Comparison of ENCODE assay signal across 15 cellular contexts in genomic region chr2:231696004-231696367, GRCh38. TPM values are rescaled to one million over a fixed set of nuclear protein-coding genes. Genes with fewer than 3 reads are reported as not detected.
DNase-seq lines count a peak whose midpoint lies in the region; ATAC-seq and TF ChIP-seq lines count a peak whose summit lies in the region.
"Had no signal": no experiment of that assay in that cellular context is flagged by ENCODE, and none has a peak within 500 bp of the region (broad histone marks: within the 10 kb centered on the region; RNA-seq: fewer than 3 reads in every experiment).

No MANE protein-coding gene starts in this region.

- no peak overlapping the region for H3K4me3 Mint-ChIP-seq in HFFc6
- H3K4me3 Mint-ChIP-seq in Caco-2 (ENCODE audit: unreplicated experiment) = no peak overlapping the region

- H3K4me3 ChIP-seq in fibroblast of mammary gland (ENCODE audit: control insufficient read depth, low read depth, low read length) = no peak overlapping the region
- H3K4me3 ChIP-seq in psoas muscle = no peak overlapping the region
- H3K4me3 ChIP-seq in Caco-2 (ENCODE audit: low read depth, low read length) = no peak overlapping the region
- H3K4me3 ChIP-seq: stomach had no signal

- no TSS peak for BruUV-seq in Caco-2 (replicated peaks; lab: Mats Ljungman, UMichigan)

- DNase-seq in AG08395 (ENCODE audit: low spot score) (peak; percentile 89), HFFc6 (peak; percentile 80), fibroblast of mammary gland (ENCODE audit: low read depth) (peak; percentile 96), psoas muscle (peak; percentile 68 to 84), DMS53 (lab: John Stamatoyannopoulos, UW) (no peak), Caco-2 (no peak)
- no peak for DNase-seq in activated effector memory CD4-positive, alpha-beta T cell treated with Interleukin-2 at 50 U/mL for 16 hours
- DNase-seq: activated CD4-positive, alpha-beta T cell treated with anti-CD3 and anti-CD28 coated beads for 48 hours; activated naive CD4-positive, alpha-beta T cell treated with anti-CD3 and anti-CD28 coated beads, Interleukin-2, amount 50 U/mL, for 16 hours; activated T-cell treated with anti-CD3 and anti-CD28 coated beads for 4 hours; effector memory CD4-positive, alpha-beta T cell; stimulated activated CD4-positive, alpha-beta T cell treated with anti-CD3 and anti-CD28 coated beads, Interleukin-12 subunit alpha, Interleukin-12 subunit beta, amount 100 ng/mL, for 4 hours; stomach had no signal

- peaks cover 26% of the 10 kb centered on the region for H3K4me1 Mint-ChIP-seq in HFFc6 (ENCODE audit: low read depth)
- H3K4me1 Mint-ChIP-seq in Caco-2 (ENCODE audit: low read depth, unreplicated experiment) = no peaks in the 10 kb centered on the region

- ATAC-seq in psoas muscle = peak; percentile 49 to 80 (median 56)
- ATAC-seq in GM18519 (IDR thresholded peaks at IDR 0.05; ENCODE audit: low FRiP score, unreplicated experiment) = no peak

- POLR2A ChIA-PET in Caco-2 (lab: Charles Lee) = no interaction called here

- CTCF ChIA-PET in Caco-2 (lab: Charles Lee) = no interaction called here

- H3K27ac ChIP-seq in psoas muscle = no peak overlapping the region
- H3K27ac ChIP-seq: KMS-11 had no signal

- no peaks in the 10 kb centered on the region; the same call in none of the 2 replicates for H3K27me3 Mint-ChIP-seq in HFFc6 (ENCODE audit: insufficient read depth)
- H3K27me3 Mint-ChIP-seq in Caco-2 (ENCODE audit: insufficient read depth, unreplicated experiment) = no peaks in the 10 kb centered on the region

- peak overlapping the region; percentile 48 for H3K27ac Mint-ChIP-seq in HFFc6
- no peak overlapping the region for H3K27ac Mint-ChIP-seq in Caco-2 (ENCODE audit: unreplicated experiment)

- H3K9me3 ChIP-seq in psoas muscle (no peaks in the 10 kb centered on the region), Caco-2 (no peaks in the 10 kb centered on the region)
- H3K9me3 ChIP-seq: stomach had no signal

- no peaks in the 10 kb centered on the region for H3K36me3 ChIP-seq in psoas muscle (ENCODE audit: insufficient read depth in 1 of 2, low read depth in 1 of 2)
- H3K36me3 ChIP-seq in Caco-2 (ENCODE audit: control insufficient read depth, insufficient read depth, low read length) = no peaks in the 10 kb centered on the region
- H3K36me3 ChIP-seq: stomach had no signal

- intact Hi-C loops in psoas muscle (cut with DNase I) = no loop called here
- intact Hi-C loops in Caco-2 (cut with micrococcal nuclease; ENCODE audit: unreplicated experiment) = no loop called here

- WGBS in psoas muscle, 3 donors = 27 to 39% (median 36%) methylated on average over 2 of the region's 2 CpGs

- TF ChIP-seq CTCF in HFFc6 (IDR thresholded peaks at IDR 0.05) = no peak
- TF ChIP-seq CTCF in fibroblast of mammary gland (conservative IDR thresholded peaks at IDR 0.05; ENCODE audit: control insufficient read depth, insufficient read depth, low read depth, low read length) = no peak
- TF ChIP-seq CTCF in psoas muscle (IDR thresholded peaks at IDR 0.05) = no peak
- TF ChIP-seq CTCF in Caco-2 (IDR thresholded peaks at IDR 0.05; ENCODE audit: insufficient read depth in 1 of 2, low read depth in 1 of 2, low read length in 1 of 2, severe bottlenecking in 1 of 2, unreplicated experiment in 1 of 2) = no peak

- no peaks in the 10 kb centered on the region for H3K4me1 ChIP-seq in psoas muscle
- H3K4me1 ChIP-seq in Caco-2 = no peaks in the 10 kb centered on the region
- H3K4me1 ChIP-seq: stomach had no signal

- H3K36me3 Mint-ChIP-seq in HFFc6 (ENCODE audit: low read depth) (no peaks in the 10 kb centered on the region), Caco-2 (ENCODE audit: insufficient read depth, unreplicated experiment) (no peaks in the 10 kb centered on the region)

- H3K27me3 ChIP-seq in psoas muscle (ENCODE audit: insufficient read depth in 3 of 3, low read length in 2 of 3) (no peaks in the 10 kb centered on the region), Caco-2 (replicated peaks; ENCODE audit: control insufficient read depth, insufficient read depth, low read length) (no peaks in the 10 kb centered on the region)
- H3K27me3 ChIP-seq: stomach had no signal

- no peaks in the 10 kb centered on the region for H3K9me3 Mint-ChIP-seq in HFFc6
- no peaks in the 10 kb centered on the region for H3K9me3 Mint-ChIP-seq in Caco-2 (ENCODE audit: unreplicated experiment)

RNA-seq across cellular contexts. Expression of gene PTMA, which starts 12.3 kb away (rescaled TPM):
- total RNA-seq in HFFc6 (2021; fragmentation: NEBNext Ultra II Directional; extraction: Animal tissue kit (Norgen Biotek cat#: 25700)) = 100 to 1,000 TPM; 467 to 853 (median 787) TPM
- total RNA-seq in psoas muscle = 100 to 1,000 TPM; 124 to 263 (median 168) TPM
- polyA plus RNA-seq in psoas muscle = 100 to 1,000 TPM; 210 to 347 (median 274) TPM
- total RNA-seq in Caco-2 (2022) = 597 and 669 TPM in 2 replicates

Comparison
In these comparisons a context has a peak if more than half of its experiments do, and no peak if none do; other contexts are left out.
1. DNase-seq: peak in AG08395 (single experiment), HFFc6 (single experiment), fibroblast of mammary gland (single experiment) and psoas muscle (2 of 2); none in DMS53 (single experiment), Caco-2 (0 of 2) and activated effector memory CD4-positive, alpha-beta T cell treated with Interleukin-2 at 50 U/mL for 16 hours (single experiment).